ENCODE assay signal across 19 cellular contexts in the genomic region with DNA sequence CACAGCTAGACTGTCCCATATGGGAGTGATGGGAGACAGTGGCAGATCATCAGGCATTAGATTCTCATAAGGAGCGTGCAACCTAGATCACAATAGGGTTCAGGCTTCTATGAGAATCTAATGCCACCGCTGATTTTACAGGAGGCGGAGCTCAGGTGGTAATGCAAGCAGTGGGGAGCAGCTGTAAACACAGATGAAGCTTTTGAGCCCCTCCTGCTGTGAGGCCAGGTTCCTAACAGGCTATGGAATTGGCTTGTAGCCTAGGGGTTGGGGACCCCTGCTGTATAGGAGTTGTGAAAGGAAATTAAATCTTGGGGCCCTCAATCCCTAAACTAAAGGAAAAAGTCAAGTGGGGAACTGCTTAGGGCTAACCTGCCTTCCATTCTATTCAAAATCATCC.
"Had no signal": no experiment of that assay in that cellular context is flagged by ENCODE, and none has a peak within 500 bp of the region (broad histone marks: within the 10 kb centered on the region; RNA-seq: fewer than 3 reads in every experiment).

No MANE protein-coding gene starts in this region.

- DNase-seq: effector memory CD8-positive, alpha-beta T cell; esophagus squamous epithelium; foreskin fibroblast; left colon; left ventricle myocardium superior; mesenchymal stem cell; naive B cell; sigmoid colon; small intestine; stimulated activated CD4-positive, alpha-beta T cell treated with anti-CD3 and anti-CD28 coated beads, Interleukin-12 subunit alpha, Interleukin-12 subunit beta, amount 100 ng/mL, for 4 hours; stimulated activated naive CD4-positive, alpha-beta T cell; stomach; substantia nigra; transverse colon had no signal

- FAIRE-seq: colon, small intestine had no signal

- H3K4me3 Mint-ChIP-seq: dendritic cell treated with granulocyte-macrophage colony-stimulating factor and Interleukin-4, amounts not matched to agents 40 ng/mL and 50 ng/mL, for 4 days; effector memory CD8-positive, alpha-beta T cell had no signal

- H3K9me3 ChIP-seq: esophagus squamous epithelium, neutrophil, sigmoid colon had no signal

- H3K27ac Mint-ChIP-seq: dendritic cell treated with granulocyte-macrophage colony-stimulating factor and Interleukin-4, amounts not matched to agents 40 ng/mL and 50 ng/mL, for 4 days had no signal

- H3K9me3 Mint-ChIP-seq: effector memory CD8-positive, alpha-beta T cell had no signal

- ATAC-seq: effector memory CD8-positive, alpha-beta T cell; left colon; left ventricle myocardium superior had no signal

- H3K27me3 ChIP-seq: esophagus squamous epithelium, neutrophil, sigmoid colon, stomach, transverse colon had no signal

- H3K36me3 ChIP-seq: neutrophil, sigmoid colon, thoracic aorta, transverse colon had no signal

- H3K4me3 ChIP-seq: esophagus squamous epithelium, lung, sigmoid colon, stomach, thoracic aorta, transverse colon had no signal

- H3K27ac ChIP-seq: esophagus squamous epithelium, neutrophil, sigmoid colon, stomach, thoracic aorta, transverse colon had no signal

- H3K27me3 Mint-ChIP-seq: dendritic cell treated with granulocyte-macrophage colony-stimulating factor and Interleukin-4, amounts not matched to agents 40 ng/mL and 50 ng/mL, for 4 days; effector memory CD8-positive, alpha-beta T cell; naive B cell had no signal
